ENCODE assay signal across 13 cellular contexts in the genomic region with DNA sequence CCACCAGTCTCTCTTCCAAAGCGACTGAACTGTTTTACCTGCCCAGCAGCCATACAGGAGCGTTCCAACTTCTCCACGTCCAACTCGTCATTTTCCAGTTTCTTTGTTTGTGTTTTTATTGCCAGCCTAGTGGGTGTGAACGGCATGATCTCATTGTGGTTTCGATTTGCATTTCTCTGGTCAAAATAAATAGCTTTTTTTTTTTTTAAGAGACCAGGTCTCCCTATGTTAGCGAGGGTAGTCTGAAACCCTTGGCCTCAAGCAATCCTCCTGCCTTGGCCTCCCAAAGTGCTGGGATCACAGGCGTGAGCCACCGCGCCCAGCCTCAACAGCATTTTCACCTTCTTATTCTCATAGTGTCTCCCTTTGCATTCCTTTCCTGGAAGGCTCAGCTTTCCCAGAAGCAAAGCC. TPM values are rescaled to one million over a fixed set of nuclear protein-coding genes. Genes with fewer than 3 reads are reported as not detected.
DNase-seq lines count a peak whose midpoint lies in the region; ATAC-seq and TF ChIP-seq lines count a peak whose summit lies in the region.
"Had no signal": no experiment of that assay in that cellular context is flagged by ENCODE, and none has a peak within 500 bp of the region (broad histone marks: within the 10 kb centered on the region; RNA-seq: fewer than 3 reads in every experiment).

No MANE protein-coding gene starts in this region.

- no peak for DNase-seq in CD8-positive, alpha-beta T cell
- no peak for DNase-seq in activated CD8-positive, alpha-beta T cell treated with anti-CD3 and anti-CD28 coated beads for 36 hours
- DNase-seq in mucosa of descending colon (peak in 1 of 3 donors; percentile 62), HUDEP-2 (lab: John Stamatoyannopoulos, UW; ENCODE audit: unreplicated experiment in 76 of 76) (no peak), NCI-H187 (lab: John Stamatoyannopoulos, UW) (no peak), iPS-NIHi11 (ENCODE audit: low spot score) (no peak), Right ventricle myocardium inferior (ENCODE audit: missing footprints) (no peak)
- DNase-seq: aorta; COR-L47; NCI-H446 treated with DMSO at 0.1 percent for 48 hours; stimulated activated naive CD8-positive, alpha-beta T cell treated with anti-CD3 and anti-CD28 coated beads, Interleukin-15, amount 100 ng/mL, for 72 hours had no signal

- H3K4me1 Mint-ChIP-seq in CD8-positive, alpha-beta T cell (ENCODE audit: low read depth) = peaks cover 24% of the 10 kb centered on the region
- peaks cover 24 to 32% (median 31%) of the 10 kb centered on the region in 3 donors for H3K4me1 Mint-ChIP-seq in IgD-negative memory B cell
- H3K4me1 Mint-ChIP-seq in activated CD8-positive, alpha-beta T cell treated with anti-CD3 and anti-CD28 coated beads for 36 hours (ENCODE audit: low read depth) = peaks cover 25% of the 10 kb centered on the region

- H3K4me3 Mint-ChIP-seq in CD8-positive, alpha-beta T cell = peak overlapping the region; percentile 44
- H3K4me3 Mint-ChIP-seq in IgD-negative memory B cell = peak overlapping the region; percentile 80 to 89 (median 80)
- H3K4me3 Mint-ChIP-seq in activated CD8-positive, alpha-beta T cell treated with anti-CD3 and anti-CD28 coated beads for 36 hours = no peak overlapping the region
- H3K4me3 Mint-ChIP-seq: stimulated activated naive CD8-positive, alpha-beta T cell treated with anti-CD3 and anti-CD28 coated beads, Interleukin-15, amount 100 ng/mL, for 72 hours had no signal

- H3K27ac Mint-ChIP-seq in CD8-positive, alpha-beta T cell = peak overlapping the region; percentile 75
- peak overlapping the region; percentile 77 to 95 (median 94) for H3K27ac Mint-ChIP-seq in IgD-negative memory B cell
- peak overlapping the region; percentile 70 for H3K27ac Mint-ChIP-seq in activated CD8-positive, alpha-beta T cell treated with anti-CD3 and anti-CD28 coated beads for 36 hours

- H3K4me3 ChIP-seq in CD8-positive, alpha-beta T cell (ENCODE audit: low read depth, low read length) = no peak overlapping the region
- no peak overlapping the region for H3K4me3 ChIP-seq in mucosa of descending colon
- H3K4me3 ChIP-seq: SK-N-MC had no signal

- H3K36me3 ChIP-seq in CD8-positive, alpha-beta T cell (ENCODE audit: insufficient read depth, low read length) = no peaks in the 10 kb centered on the region
- no peaks in the 10 kb centered on the region for H3K36me3 ChIP-seq in mucosa of descending colon (ENCODE audit: low read depth)

- TF ChIP-seq CTCF in CD8-positive, alpha-beta T cell (IDR thresholded peaks at IDR 0.05) = no peak
- TF ChIP-seq CTCF in activated CD8-positive, alpha-beta T cell treated with anti-CD3 and anti-CD28 coated beads for 36 hours (IDR thresholded peaks at IDR 0.05) = no peak
- TF ChIP-seq CTCF in mucosa of descending colon (IDR thresholded peaks at IDR 0.05) = no peak

- ATAC-seq in CD8-positive, alpha-beta T cell = no peak
- no peak for ATAC-seq in activated CD8-positive, alpha-beta T cell treated with anti-CD3 and anti-CD28 coated beads for 36 hours
- ATAC-seq in mucosa of descending colon (peak; percentile 77), Right ventricle myocardium inferior (no peak)
- ATAC-seq: stimulated activated naive CD8-positive, alpha-beta T cell treated with anti-CD3 and anti-CD28 coated beads, Interleukin-15, amount 100 ng/mL, for 72 hours had no signal

- H3K27me3 ChIP-seq in CD8-positive, alpha-beta T cell (ENCODE audit: insufficient read depth, low read length) = no peaks in the 10 kb centered on the region

- no peaks in the 10 kb centered on the region for H3K9me3 Mint-ChIP-seq in CD8-positive, alpha-beta T cell
- H3K9me3 Mint-ChIP-seq in IgD-negative memory B cell = peaks cover 0 to 2% (median 0%) of the 10 kb centered on the region in 3 donors
- H3K9me3 Mint-ChIP-seq in activated CD8-positive, alpha-beta T cell treated with anti-CD3 and anti-CD28 coated beads for 36 hours = no peaks in the 10 kb centered on the region
- H3K9me3 Mint-ChIP-seq: stimulated activated naive CD8-positive, alpha-beta T cell treated with anti-CD3 and anti-CD28 coated beads, Interleukin-15, amount 100 ng/mL, for 72 hours had no signal

- H3K27ac ChIP-seq in CD8-positive, alpha-beta T cell (ENCODE audit: low read depth, low read length) = no peak overlapping the region
- H3K27ac ChIP-seq: SK-N-MC had no signal

- no peaks in the 10 kb centered on the region for H3K27me3 Mint-ChIP-seq in CD8-positive, alpha-beta T cell (ENCODE audit: low read depth)
- H3K27me3 Mint-ChIP-seq in IgD-negative memory B cell = no peaks in the 10 kb centered on the region
- no peaks in the 10 kb centered on the region for H3K27me3 Mint-ChIP-seq in activated CD8-positive, alpha-beta T cell treated with anti-CD3 and anti-CD28 coated beads for 36 hours
- H3K27me3 Mint-ChIP-seq: stimulated activated naive CD8-positive, alpha-beta T cell treated with anti-CD3 and anti-CD28 coated beads, Interleukin-15, amount 100 ng/mL, for 72 hours had no signal

- peaks cover 20% of the 10 kb centered on the region for H3K4me1 ChIP-seq in CD8-positive, alpha-beta T cell (ENCODE audit: insufficient read depth, low read length)
- peaks cover 3% of the 10 kb centered on the region for H3K4me1 ChIP-seq in mucosa of descending colon (ENCODE audit: low read depth)

- no peaks in the 10 kb centered on the region for H3K9me3 ChIP-seq in CD8-positive, alpha-beta T cell (ENCODE audit: low read length)
- H3K9me3 ChIP-seq in mucosa of descending colon = no peaks in the 10 kb centered on the region

- POLR2A ChIA-PET in CD8-positive, alpha-beta T cell (lab: Charles Lee) = interaction anchor here (1.9 to 2.7 kb wide), 3 partner anchors 9 to 14 kb away, joined by 8 to 43 read pairs (median 9); no protein-coding TSS in a partner anchor
- POLR2A ChIA-PET in activated CD8-positive, alpha-beta T cell treated with anti-CD3 and anti-CD28 coated beads for 36 hours (lab: Charles Lee) = interaction anchor here (1.3 to 15.0 kb wide), 4 partner anchors 10 to 25 kb away, joined by 5 to 202 read pairs (median 41); a partner anchor contains a TSS

- intact Hi-C loops in CD8-positive, alpha-beta T cell (cut with DNase I, micrococcal nuclease) = no loop called here
- intact Hi-C loops in activated CD8-positive, alpha-beta T cell treated with anti-CD3 and anti-CD28 coated beads for 36 hours (cut with micrococcal nuclease) = no loop called here
- intact Hi-C loops in mucosa of descending colon (cut with DNase I, micrococcal nuclease) (no loop called here), Right ventricle myocardium inferior (cut with DNase I) (no loop called here)

- CTCF ChIA-PET in CD8-positive, alpha-beta T cell (lab: Charles Lee) = interaction anchor here (1.6 to 8.5 kb wide), 4 partner anchors 8 to 133 kb away, joined by 5 to 76 read pairs (median 26); no protein-coding TSS in a partner anchor
- CTCF ChIA-PET in activated CD8-positive, alpha-beta T cell treated with anti-CD3 and anti-CD28 coated beads for 36 hours (lab: Charles Lee) = interaction anchor here (0.6 to 5.0 kb wide), 8 partner anchors 11 to 108 kb away, joined by 3 to 38 read pairs (median 6); a partner anchor contains a TSS

- H3K36me3 Mint-ChIP-seq in CD8-positive, alpha-beta T cell = no peaks in the 10 kb centered on the region
- H3K36me3 Mint-ChIP-seq in IgD-negative memory B cell = peaks cover 4% of the 10 kb centered on the region
- H3K36me3 Mint-ChIP-seq in activated CD8-positive, alpha-beta T cell treated with anti-CD3 and anti-CD28 coated beads for 36 hours (ENCODE audit: low read depth) = no peaks in the 10 kb centered on the region

RNA-seq across cellular contexts. Expression of a gene that starts 4.1 kb away (rescaled TPM):
- under 1 TPM in 1 of 2 experiments, not detected in 1; 0.92 TPM for total RNA-seq in CD8-positive, alpha-beta T cell
- polyA plus RNA-seq in IgD-negative memory B cell = 4.3 TPM
- 1 to 10 TPM; 1.0 TPM for total RNA-seq in activated CD8-positive, alpha-beta T cell treated with anti-CD3 and anti-CD28 coated beads for 36 hours
- total RNA-seq in mucosa of descending colon (1 to 10 TPM in 1 of 3 donors, under 1 TPM in 2; 0.38 to 2.4 (median 0.87) TPM), Right ventricle myocardium inferior (not detected)

RNA-seq across cellular contexts. Expression of a gene that starts 11.2 kb away (rescaled TPM):
- 1 to 10 TPM; 2.2 to 4.4 TPM for total RNA-seq in CD8-positive, alpha-beta T cell
- polyA plus RNA-seq in IgD-negative memory B cell = 0.15 TPM
- 1 to 10 TPM; 4.5 to 6.1 TPM for total RNA-seq in activated CD8-positive, alpha-beta T cell treated with anti-CD3 and anti-CD28 coated beads for 36 hours
- total RNA-seq in mucosa of descending colon = 1 to 10 TPM; 2.7 to 5.1 (median 3.8) TPM
- total RNA-seq in Right ventricle myocardium inferior = 0.89 TPM

RNA-seq across cellular contexts. Expression of a gene that starts 21.6 kb away (rescaled TPM):
- not detected for total RNA-seq in CD8-positive, alpha-beta T cell
- 0.26 TPM for polyA plus RNA-seq in IgD-negative memory B cell
- total RNA-seq in activated CD8-positive, alpha-beta T cell treated with anti-CD3 and anti-CD28 coated beads for 36 hours = not detected
- 1 to 10 TPM in 2 of 3 donors, under 1 TPM in 1; 0.29 to 1.4 (median 1.1) TPM for total RNA-seq in mucosa of descending colon
- total RNA-seq in Right ventricle myocardium inferior = 0.68 TPM

RNA-seq across cellular contexts. Expression of a gene that starts 23.7 kb away (rescaled TPM):
- 100 to 1,000 TPM; 164 to 167 TPM for total RNA-seq in CD8-positive, alpha-beta T cell
- 37.8 TPM for polyA plus RNA-seq in IgD-negative memory B cell
- total RNA-seq in activated CD8-positive, alpha-beta T cell treated with anti-CD3 and anti-CD28 coated beads for 36 hours = 100 to 1,000 TPM; 157 to 163 TPM
- total RNA-seq in mucosa of descending colon (10 to 100 TPM; 60.6 to 81.2 (median 68.2) TPM), Right ventricle myocardium inferior (30.3 TPM)

RNA-seq across cellular contexts. Expression of a gene that starts 24.2 kb away (rescaled TPM):
- total RNA-seq in CD8-positive, alpha-beta T cell = 10 to 100 TPM; 25.9 to 26.1 TPM
- 163 TPM for polyA plus RNA-seq in IgD-negative memory B cell
- 10 to 100 TPM; 65.3 to 72.8 TPM for total RNA-seq in activated CD8-positive, alpha-beta T cell treated with anti-CD3 and anti-CD28 coated beads for 36 hours
- total RNA-seq in mucosa of descending colon (100 to 1,000 TPM; 132 to 231 (median 189) TPM), Right ventricle myocardium inferior (59.7 TPM)
